In the genomic region with DNA sequence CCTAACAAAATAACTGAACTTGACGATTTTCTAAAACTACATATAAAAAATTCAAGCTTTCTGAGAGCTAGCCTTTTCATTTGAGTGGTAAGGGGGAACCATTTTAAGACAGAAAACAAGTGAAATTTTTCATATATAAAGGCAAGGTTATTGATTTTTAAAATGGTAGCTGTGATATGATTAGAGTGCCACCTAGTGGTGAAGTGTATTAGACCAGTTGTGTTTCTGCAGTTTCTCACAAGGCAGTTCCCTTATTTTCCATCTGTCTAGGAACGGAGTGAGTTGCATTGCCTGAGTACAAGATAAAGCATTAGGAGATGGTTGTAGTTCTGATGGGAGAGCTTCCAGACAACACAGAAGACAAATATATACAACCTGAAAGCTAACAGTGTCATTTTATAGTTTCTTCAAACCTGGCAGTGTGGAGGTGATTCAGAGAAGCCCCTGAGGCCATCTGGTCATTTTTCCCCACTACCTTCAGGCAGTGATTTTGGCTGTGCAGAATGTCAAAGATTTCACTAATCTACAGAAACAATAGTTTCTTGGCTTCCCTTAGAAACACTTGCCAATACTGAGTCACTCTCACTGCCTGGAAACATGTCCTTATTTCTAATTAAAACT, we compare ENCODE assay signal across 9 cellular contexts.
DNase-seq lines count a peak whose midpoint lies in the region; ATAC-seq, FAIRE-seq and TF ChIP-seq lines count a peak whose summit lies in the region.
"Had no signal": no experiment of that assay in that cellular context is flagged by ENCODE, and none has a peak within 500 bp of the region (broad histone marks: within the 10 kb centered on the region; RNA-seq: fewer than 3 reads in every experiment).

No MANE protein-coding gene starts in this region.

- H3K4me3 ChIP-seq in NB4 (ENCODE audit: low read depth, low read length): no peak overlapping the region
- no peak overlapping the region for H3K4me3 ChIP-seq in fibroblast of mammary gland (ENCODE audit: control insufficient read depth, low read depth, low read length)
- H3K4me3 ChIP-seq in pancreas: no peak overlapping the region

- H3K27ac ChIP-seq in pancreas: no peak overlapping the region

- CTCF ChIA-PET in HEK293T (lab: Yijun Ruan, JAX): no interaction called here

- peak; percentile 61 for TF ChIP-seq CTCF in NB4 (IDR thresholded peaks at IDR 0.05; ENCODE audit: low read depth, low read length)
- TF ChIP-seq CTCF in fibroblast of mammary gland (conservative IDR thresholded peaks at IDR 0.05; ENCODE audit: control insufficient read depth, insufficient read depth, low read depth, low read length): peak; percentile 82
- TF ChIP-seq CTCF in pancreas (IDR thresholded peaks at IDR 0.05): peak; percentile 67 to 83 (median 82)

- ATAC-seq in SK-N-SH treated with all-trans-retinoic acid at 6 μM for 48 hours: peak; percentile 81
- peak; percentile 50 to 79 (median 69) for ATAC-seq in pancreas
- ATAC-seq: stimulated activated naive CD8-positive, alpha-beta T cell treated with anti-CD3 and anti-CD28 coated beads, Interleukin-15, amount 100 ng/mL, for 72 hours had no signal

- intact Hi-C loops in pancreas (cut with DNase I): no loop called here

- POLR2A ChIA-PET in HEK293T (lab: Yijun Ruan, JAX): no interaction called here

- no peaks in the 10 kb centered on the region for H3K9me3 ChIP-seq in pancreas

- 6 to 10% methylated on average over 2 of the region's 2 CpGs for WGBS in pancreas, 2 donors

- DNase-seq in NCI-H2107 treated with DMSO at 0.1 percent for 48 hours (lab: John Stamatoyannopoulos, UW; ENCODE audit: unreplicated experiment): peak; percentile 60
- DNase-seq in NCI-H2107 (lab: John Stamatoyannopoulos, UW): no peak
- DNase-seq in HEK293T (ENCODE audit: extremely low spot score): peak; percentile 42
- peak; percentile 77 for DNase-seq in NB4 (ENCODE audit: low read depth)
- peak; percentile 72 for DNase-seq in fibroblast of mammary gland (ENCODE audit: low read depth)
- DNase-seq in pancreas: peak in 2 of 6 donors; percentile 6 to 23
- DNase-seq in activated CD8-positive, alpha-beta memory T cell treated with anti-CD3 and anti-CD28 coated beads, Interleukin-2, amount 50 U/mL, for 48 hours: no peak

- no peak for FAIRE-seq in pancreas (lab: Jason Lieb, UNC)

- no peaks in the 10 kb centered on the region for H3K4me1 ChIP-seq in pancreas

- no peak for TF ChIP-seq POLR2A in NB4 (IDR thresholded peaks at IDR 0.05; ENCODE audit: extremely low read depth, insufficient read length)

- H3K27me3 ChIP-seq in pancreas: no peaks in the 10 kb centered on the region

- H3K36me3 ChIP-seq in pancreas: no peaks in the 10 kb centered on the region

TF ChIP-seq in HEK293T, 16 proteins besides CTCF, POLR2A, EP300 and RAD21:
- no peak for TF ChIP-seq SUZ12 (IDR thresholded peaks at IDR 0.05)
- no peak for TF ChIP-seq L3MBTL2 (conservative IDR thresholded peaks at IDR 0.05)
- TF ChIP-seq ZNF384 (IDR thresholded peaks at IDR 0.05): no peak
- TF ChIP-seq BHLHE40 (IDR thresholded peaks at IDR 0.05; ENCODE audit: borderline replicate concordance): no peak
- TF ChIP-seq TARDBP (IDR thresholded peaks at IDR 0.05): no peak
- TF ChIP-seq, protein P1, sequence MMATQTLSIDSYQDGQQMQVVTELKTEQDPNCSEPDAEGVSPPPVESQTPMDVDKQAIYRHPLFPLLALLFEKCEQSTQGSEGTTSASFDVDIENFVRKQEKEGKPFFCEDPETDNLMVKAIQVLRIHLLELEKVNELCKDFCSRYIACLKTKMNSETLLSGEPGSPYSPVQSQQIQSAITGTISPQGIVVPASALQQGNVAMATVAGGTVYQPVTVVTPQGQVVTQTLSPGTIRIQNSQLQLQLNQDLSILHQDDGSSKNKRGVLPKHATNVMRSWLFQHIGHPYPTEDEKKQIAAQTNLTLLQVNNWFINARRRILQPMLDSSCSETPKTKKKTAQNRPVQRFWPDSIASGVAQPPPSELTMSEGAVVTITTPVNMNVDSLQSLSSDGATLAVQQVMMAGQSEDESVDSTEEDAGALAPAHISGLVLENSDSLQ (IDR thresholded peaks at IDR 0.05): no peak
- TF ChIP-seq CTBP1 (IDR thresholded peaks at IDR 0.05; ENCODE audit: borderline replicate concordance): no peak
- TF ChIP-seq FOXM1 (IDR thresholded peaks at IDR 0.05; ENCODE audit: borderline replicate concordance): no peak
- no peak for TF ChIP-seq FOXK2 (IDR thresholded peaks at IDR 0.05)

TF ChIP-seq in SK-N-SH treated with all-trans-retinoic acid at 6 μM for 48 hours, 23 proteins besides CTCF, POLR2A, EP300 and RAD21:
- TF ChIP-seq ISL1 (CRISPR knock-in tag; IDR thresholded peaks at IDR 0.05) (no peak), ESRRG (CRISPR knock-in tag; IDR thresholded peaks at IDR 0.05) (no peak), ARNTL (CRISPR knock-in tag; IDR thresholded peaks at IDR 0.05; ENCODE audit: borderline replicate concordance, low read depth) (no peak)
- TF ChIP-seq, protein P2, sequence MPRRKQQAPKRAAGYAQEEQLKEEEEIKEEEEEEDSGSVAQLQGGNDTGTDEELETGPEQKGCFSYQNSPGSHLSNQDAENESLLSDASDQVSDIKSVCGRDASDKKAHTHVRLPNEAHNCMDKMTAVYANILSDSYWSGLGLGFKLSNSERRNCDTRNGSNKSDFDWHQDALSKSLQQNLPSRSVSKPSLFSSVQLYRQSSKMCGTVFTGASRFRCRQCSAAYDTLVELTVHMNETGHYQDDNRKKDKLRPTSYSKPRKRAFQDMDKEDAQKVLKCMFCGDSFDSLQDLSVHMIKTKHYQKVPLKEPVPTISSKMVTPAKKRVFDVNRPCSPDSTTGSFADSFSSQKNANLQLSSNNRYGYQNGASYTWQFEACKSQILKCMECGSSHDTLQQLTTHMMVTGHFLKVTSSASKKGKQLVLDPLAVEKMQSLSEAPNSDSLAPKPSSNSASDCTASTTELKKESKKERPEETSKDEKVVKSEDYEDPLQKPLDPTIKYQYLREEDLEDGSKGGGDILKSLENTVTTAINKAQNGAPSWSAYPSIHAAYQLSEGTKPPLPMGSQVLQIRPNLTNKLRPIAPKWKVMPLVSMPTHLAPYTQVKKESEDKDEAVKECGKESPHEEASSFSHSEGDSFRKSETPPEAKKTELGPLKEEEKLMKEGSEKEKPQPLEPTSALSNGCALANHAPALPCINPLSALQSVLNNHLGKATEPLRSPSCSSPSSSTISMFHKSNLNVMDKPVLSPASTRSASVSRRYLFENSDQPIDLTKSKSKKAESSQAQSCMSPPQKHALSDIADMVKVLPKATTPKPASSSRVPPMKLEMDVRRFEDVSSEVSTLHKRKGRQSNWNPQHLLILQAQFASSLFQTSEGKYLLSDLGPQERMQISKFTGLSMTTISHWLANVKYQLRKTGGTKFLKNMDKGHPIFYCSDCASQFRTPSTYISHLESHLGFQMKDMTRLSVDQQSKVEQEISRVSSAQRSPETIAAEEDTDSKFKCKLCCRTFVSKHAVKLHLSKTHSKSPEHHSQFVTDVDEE (CRISPR knock-in tag; IDR thresholded peaks at IDR 0.05): no peak

Comparison
In these comparisons a context has a peak if more than half of its experiments do, and no peak if none do; other contexts are left out.
1. DNase-seq: peak in NCI-H2107 treated with DMSO at 0.1 percent for 48 hours (single experiment), HEK293T (single experiment), NB4 (single experiment) and fibroblast of mammary gland (single experiment); none in NCI-H2107 (single experiment) and activated CD8-positive, alpha-beta memory T cell treated with anti-CD3 and anti-CD28 coated beads, Interleukin-2, amount 50 U/mL, for 48 hours (single experiment).
2. Peak in every context shown above with its lines, with median percentiles within 50 percentile points of each other: CTCF ChIP-seq.